9 cellular contexts compared by ENCODE assay signal in genomic region chr10:104109908-104110662, GRCh38. TPM values are rescaled to one million over a fixed set of nuclear protein-coding genes. Genes with fewer than 3 reads are reported as not detected.
DNase-seq lines count a peak whose midpoint lies in the region; ATAC-seq, FAIRE-seq and TF ChIP-seq lines count a peak whose summit lies in the region.
"Had no signal": no experiment of that assay in that cellular context is flagged by ENCODE, and none has a peak within 500 bp of the region (broad histone marks: within the 10 kb centered on the region; RNA-seq: fewer than 3 reads in every experiment).

No MANE protein-coding gene starts in this region.

- no peak overlapping the region for H3K27ac ChIP-seq in breast epithelium
- no peak overlapping the region for H3K27ac ChIP-seq in SJCRH30
- H3K27ac ChIP-seq: esophagus muscularis mucosa had no signal

- H3K36me3 ChIP-seq in breast epithelium (no peaks in the 10 kb centered on the region), SJCRH30 (no peaks in the 10 kb centered on the region)
- H3K36me3 ChIP-seq: esophagus muscularis mucosa had no signal

- H3K36me3 Mint-ChIP-seq in MCF 10A (ENCODE audit: insufficient read depth, unreplicated experiment) (no peaks in the 10 kb centered on the region), glutamatergic neuron (ENCODE audit: unreplicated experiment) (no peaks in the 10 kb centered on the region)

- H3K27me3 ChIP-seq in breast epithelium, result no peaks in the 10 kb centered on the region
- no peaks in the 10 kb centered on the region; the same call in 1 of the 2 replicates for H3K27me3 ChIP-seq in SJCRH30

- no peaks in the 10 kb centered on the region for H3K4me1 ChIP-seq in breast epithelium
- H3K4me1 ChIP-seq in SJCRH30, result no peaks in the 10 kb centered on the region
- H3K4me1 ChIP-seq: esophagus muscularis mucosa had no signal

- H3K4me3 Mint-ChIP-seq in MCF 10A (ENCODE audit: unreplicated experiment) (no peak overlapping the region), glutamatergic neuron (ENCODE audit: unreplicated experiment) (no peak overlapping the region)

- H3K27me3 Mint-ChIP-seq in MCF 10A (ENCODE audit: insufficient read depth, unreplicated experiment) (no peaks in the 10 kb centered on the region), glutamatergic neuron (ENCODE audit: unreplicated experiment) (no peaks in the 10 kb centered on the region)

- H3K4me3 ChIP-seq in breast epithelium, result no peak overlapping the region
- H3K4me3 ChIP-seq in cardiac fibroblast (replicated peaks in 1 of 2; ENCODE audit: low read depth in 2 of 2, low read length in 2 of 2), result no peak overlapping the region
- no peak overlapping the region for H3K4me3 ChIP-seq in SJCRH30
- H3K4me3 ChIP-seq: esophagus muscularis mucosa had no signal

- H3K9me3 ChIP-seq in breast epithelium (no peaks in the 10 kb centered on the region), SJCRH30 (replicated peaks) (no peaks in the 10 kb centered on the region)
- H3K9me3 ChIP-seq: esophagus muscularis mucosa had no signal

- DNase-seq in MCF 10A (ENCODE audit: unreplicated experiment) (peak; percentile 70), breast epithelium (ENCODE audit: low spot score in 2 of 2) (no peak), cardiac fibroblast (ENCODE audit: low read depth in 2 of 2) (peak; percentile 60 to 89), GM12891 (ENCODE audit: insufficient read length, low spot score) (no peak), glutamatergic neuron (no peak), SJCRH30 (no peak)

- H3K4me1 Mint-ChIP-seq in MCF 10A (ENCODE audit: insufficient read depth, unreplicated experiment), result peaks cover 11% of the 10 kb centered on the region
- H3K4me1 Mint-ChIP-seq in glutamatergic neuron (ENCODE audit: low read depth, unreplicated experiment), result no peaks in the 10 kb centered on the region

- CTCF ChIA-PET in MCF 10A (lab: Yijun Ruan, JAX), result interaction anchor here (0.9 to 1.6 kb wide), 5 partner anchors 11 to 225 kb away, joined by 3 to 6 read pairs (median 4); partner anchors contain the start of gene SFR1

- intact Hi-C loops in MCF 10A (cut with micrococcal nuclease) (no loop called here), breast epithelium (cut with DNase I; ENCODE audit: low total_unique reads) (no loop called here)

- BruUV-seq in MCF 10A (replicated peaks; lab: Mats Ljungman, UMichigan), result TSS peak; percentile 39

- H3K9me3 Mint-ChIP-seq in MCF 10A (ENCODE audit: unreplicated experiment) (no peaks in the 10 kb centered on the region), glutamatergic neuron (ENCODE audit: unreplicated experiment) (no peaks in the 10 kb centered on the region)

- POLR2A ChIA-PET in MCF 10A (lab: Yijun Ruan, JAX), result interaction anchor here (0.6 to 4.5 kb wide), 9 partner anchors 10 to 173 kb away, joined by 3 to 82 read pairs (median 27); partner anchors contain the start of genes COL17A1 and SFR1

- peak; percentile 81 for ATAC-seq in HG03159 (IDR thresholded peaks at IDR 0.05; ENCODE audit: unreplicated experiment)
- ATAC-seq in HG02884 (IDR thresholded peaks at IDR 0.05; ENCODE audit: unreplicated experiment), result no peak

- no peak for FAIRE-seq in GM12891 (lab: Jason Lieb, UNC)

- TF ChIP-seq POLR2A in breast epithelium (IDR thresholded peaks at IDR 0.05), result no peak
- TF ChIP-seq POLR2A in GM12891 (IDR thresholded peaks at IDR 0.05; ENCODE audit: low read depth, low read length), result no peak

- H3K27ac Mint-ChIP-seq in MCF 10A (ENCODE audit: low read depth, unreplicated experiment), result peak overlapping the region; percentile 87
- H3K27ac Mint-ChIP-seq in glutamatergic neuron (ENCODE audit: unreplicated experiment), result no peak overlapping the region

- TF ChIP-seq CTCF in MCF 10A (IDR thresholded peaks at IDR 0.05; ENCODE audit: unreplicated experiment), result no peak
- TF ChIP-seq CTCF in breast epithelium (IDR thresholded peaks at IDR 0.05), result no peak
- no peak for TF ChIP-seq CTCF in cardiac fibroblast (IDR thresholded peaks at IDR 0.05; ENCODE audit: low read depth, low read length)
- no peak for TF ChIP-seq CTCF in glutamatergic neuron (IDR thresholded peaks at IDR 0.05; ENCODE audit: partially characterized antibody, unreplicated experiment)

TF ChIP-seq in GM12891, 5 proteins besides CTCF, POLR2A, EP300 and RAD21:
- TF ChIP-seq POLR2AphosphoS5 (IDR thresholded peaks at IDR 0.05; ENCODE audit: low read depth, low read length) (no peak), SPI1 (IDR thresholded peaks at IDR 0.05; ENCODE audit: low read depth, low read length) (no peak), TAF1 (IDR thresholded peaks at IDR 0.05; ENCODE audit: low read depth, low read length) (no peak), POU2F2 (IDR thresholded peaks at IDR 0.05; ENCODE audit: low read depth, low read length) (no peak), PAX5 (IDR thresholded peaks at IDR 0.05; ENCODE audit: insufficient read depth, low read length, severe bottlenecking) (no peak)

RNA-seq across cellular contexts. Expression of gene SFR1, which starts 11.9 kb away (rescaled TPM):
- 7.7 and 8.9 TPM in 2 replicates for total RNA-seq in MCF 10A (2022)
- 10 to 100 TPM in 1 of 3 donors, 1 to 10 TPM in 2; 6.3 to 11.4 (median 8.2) TPM for total RNA-seq in breast epithelium
- polyA plus RNA-seq in GM12891 (2012; ENCODE audit: low read depth, missing spikeins), result 8.3 TPM
- total RNA-seq in glutamatergic neuron (ENCODE audit: unreplicated experiment), result 4.7 TPM
- total RNA-seq in SJCRH30 (2014; rRNA removed; shearing (Covaris generic)), result 12.6 and 14.2 TPM in 2 replicates

RNA-seq across cellular contexts. Expression of gene COL17A1, which starts 24.4 kb away (rescaled TPM):
- total RNA-seq in MCF 10A (2022), result 514 and 563 TPM in 2 replicates
- total RNA-seq in breast epithelium, result 10 to 100 TPM in 2 of 3 donors, under 1 TPM in 1; 0.16 to 56.1 (median 34.1) TPM
- polyA plus RNA-seq in GM12891 (2012; ENCODE audit: low read depth, missing spikeins), result not detected
- not detected for total RNA-seq in glutamatergic neuron (ENCODE audit: unreplicated experiment)
- total RNA-seq in SJCRH30 (2014; rRNA removed; shearing (Covaris generic)), result not detected in 2 replicates

Comparison
In these comparisons a context has a peak if more than half of its experiments do, and no peak if none do; other contexts are left out.
1. DNase-seq: peak in MCF 10A (single experiment) and cardiac fibroblast (2 of 2); none in breast epithelium (0 of 2), GM12891 (single experiment), glutamatergic neuron (single experiment) and SJCRH30 (0 of 2).